Comparison of ENCODE assay signal across 7 cellular contexts in genomic region chr15:85706779-85707518, GRCh38.
DNase-seq lines count a peak whose midpoint lies in the region; ATAC-seq and TF ChIP-seq lines count a peak whose summit lies in the region.

No MANE protein-coding gene starts in this region.

- H3K9ac ChIP-seq in IMR-90 (ENCODE audit: low read depth, low read length) (peak overlapping the region; percentile 52), stomach smooth muscle (ENCODE audit: low read length in 2 of 2) (peak overlapping the region; percentile 43 to 58)

- peaks cover 18% of the 10 kb centered on the region for H3K4me1 ChIP-seq in IMR-90 (ENCODE audit: control insufficient read depth, insufficient read depth, low read length)
- peaks cover 14% of the 10 kb centered on the region for H3K4me1 ChIP-seq in stomach smooth muscle (ENCODE audit: control insufficient read depth, insufficient read depth, low read length)

- peaks cover 12 to 43% of the 10 kb centered on the region in 2 experiments for H3K79me1 ChIP-seq in IMR-90 (ENCODE audit: low read depth in 1 of 2, low read length in 2 of 2)

- CTCF ChIA-PET in IMR-90 (lab: Yijun Ruan, JAX) = no interaction called here

- TF ChIP-seq RAD21 in IMR-90 (IDR thresholded peaks at IDR 0.05; ENCODE audit: low read length) = no peak

- dilution Hi-C loops in IMR-90 (cut with HindIII; ENCODE audit: low sequenced_read_pairs, unreplicated experiment) = no loop called here

- H3K9me1 ChIP-seq in IMR-90 (ENCODE audit: insufficient read depth, low read length) = peaks cover 26% of the 10 kb centered on the region

- H3K14ac ChIP-seq in IMR-90 (replicated peaks; ENCODE audit: low read depth, low read length) = peak overlapping the region; percentile 69

- H4K5ac ChIP-seq in IMR-90 (ENCODE audit: low read depth, low read length) = peak overlapping the region; percentile 66

- peak overlapping the region; percentile 82 for H3K4me2 ChIP-seq in IMR-90 (ENCODE audit: low read depth, low read length)

- intact Hi-C loops in IMR-90 (cut with micrococcal nuclease) = loop anchor here (5.0 to 10.0 kb wide), 3 partner anchors 222 to 410 kb away; no protein-coding TSS in a partner anchor

- 100% methylated on average over 2 of the region's 5 CpGs; no CpG with 5 or more reads in 1 of the 2 experiments for WGBS in IMR-90 (ENCODE audit: extremely low coverage in 2 of 2, insufficient read length in 1 of 2), 2 experiments

- POLR2A ChIA-PET in IMR-90 (lab: Charles Lee; ENCODE audit: unreplicated experiment) = no interaction called here

- H3K23ac ChIP-seq in IMR-90 (ENCODE audit: low read depth, low read length) = peak overlapping the region; percentile 74

- peak overlapping the region; percentile 14; the same call in 1 of the 2 replicates for H3K27ac ChIP-seq in IMR-90 (ENCODE audit: insufficient read depth, low read length)
- peak overlapping the region; percentile 76 for H3K27ac ChIP-seq in stomach smooth muscle (ENCODE audit: low read length)

- peak overlapping the region; percentile 65; the same call in 1 of the 2 replicates for H2AK5ac ChIP-seq in IMR-90 (ENCODE audit: low read depth, low read length)

- H2BK20ac ChIP-seq in IMR-90 (ENCODE audit: low read depth, low read length) = no peak overlapping the region

- peak overlapping the region; percentile 25 for H2BK5ac ChIP-seq in IMR-90 (ENCODE audit: low read depth, low read length, poor library complexity, severe bottlenecking)

- no peak for TF ChIP-seq POLR2A in IMR-90 (IDR thresholded peaks at IDR 0.05; ENCODE audit: low read depth, low read length)

- H3K9me3 ChIP-seq in IMR-90 (ENCODE audit: control insufficient read depth, insufficient read depth, low read length) (no peaks in the 10 kb centered on the region), stomach smooth muscle (ENCODE audit: control insufficient read depth in 2 of 2, low read length in 2 of 2) (no peaks in the 10 kb centered on the region)

- H2AFZ ChIP-seq in IMR-90 (replicated peaks; ENCODE audit: low read length, poor library complexity) = peak overlapping the region; percentile 35

- H4K20me1 ChIP-seq in IMR-90 (ENCODE audit: insufficient read depth, low read length) = no peaks in the 10 kb centered on the region

- in situ Hi-C loops in IMR-90 (cut with MboI; ENCODE audit: low sequenced_read_pairs) = no loop called here

- H4K91ac ChIP-seq in IMR-90 (ENCODE audit: insufficient read depth, low read depth, low read length) = 0 out of 2 replicates have a peak overlapping the region, but pooled peaks have one; percentile 5

- H3K4ac ChIP-seq in IMR-90 (ENCODE audit: low read depth, low read length) = peak overlapping the region; percentile 84

- H3K18ac ChIP-seq in IMR-90 (ENCODE audit: low read depth, low read length) = peak overlapping the region; percentile 11

- H3K36me3 ChIP-seq in IMR-90 (ENCODE audit: control insufficient read depth, insufficient read depth, low read length) (peaks cover 7% of the 10 kb centered on the region), stomach smooth muscle (ENCODE audit: control insufficient read depth in 2 of 2, insufficient read depth in 2 of 2, low read length in 2 of 2) (peaks cover 16 to 22% of the 10 kb centered on the region in 2 donors)

- peak; percentile 36 for DNase-seq in IMR-90
- peak; percentile 32 for DNase-seq in activated effector memory CD4-positive, alpha-beta T cell treated with Interleukin-2 at 50 U/mL for 16 hours
- peak; percentile 81 for DNase-seq in iris pigment epithelial cell (ENCODE audit: low read depth)
- no peak for DNase-seq in DMS 273 (lab: John Stamatoyannopoulos, UW; ENCODE audit: unreplicated experiment)

- H3K56ac ChIP-seq in IMR-90 (ENCODE audit: extremely low read depth, insufficient read depth, low read length) = no peak overlapping the region; the same call in 1 of the 2 replicates

- peak overlapping the region; percentile 6 for H2AK9ac ChIP-seq in IMR-90 (replicated peaks; ENCODE audit: low read depth, low read length, poor library complexity)

- H2BK15ac ChIP-seq in IMR-90 (ENCODE audit: low read depth, low read length) = no peak overlapping the region; the same call in 2 of the 3 replicates

- H3K27me3 ChIP-seq in IMR-90 (ENCODE audit: control insufficient read depth, insufficient read depth, low read length) (no peaks in the 10 kb centered on the region), stomach smooth muscle (ENCODE audit: control insufficient read depth in 1 of 2, insufficient read depth in 2 of 2, low read length in 2 of 2) (no peaks in the 10 kb centered on the region)

- BruUV-seq in IMR-90 (replicated peaks; lab: Mats Ljungman, UMichigan) = no TSS peak

- peak; percentile 29 for ATAC-seq in GM19372 (IDR thresholded peaks at IDR 0.05; ENCODE audit: low read depth, unreplicated experiment)
- peak; percentile 25 for ATAC-seq in IMR-90 (ENCODE audit: low read depth)
- no peak for ATAC-seq in GM19328 (IDR thresholded peaks at IDR 0.05; ENCODE audit: unreplicated experiment)

- H2BK120ac ChIP-seq in IMR-90 (ENCODE audit: low read depth, low read length) = no peak overlapping the region

- TF ChIP-seq CTCF in IMR-90 (conservative IDR thresholded peaks at IDR 0.05; ENCODE audit: low read depth, low read length) = no peak

- peak overlapping the region; percentile 15 to 72 for H4K8ac ChIP-seq in IMR-90 (ENCODE audit: low read depth in 2 of 2, low read length in 2 of 2)

- no peak overlapping the region for H3K4me3 ChIP-seq in IMR-90 (ENCODE audit: insufficient read depth, low read depth, low read length)
- H3K4me3 ChIP-seq in stomach smooth muscle (ENCODE audit: low read length in 2 of 2) = peak overlapping the region; percentile 2 to 47

TF ChIP-seq in IMR-90, 13 proteins besides CTCF, POLR2A, EP300 and RAD21:
- no peak for TF ChIP-seq BHLHE40 (IDR thresholded peaks at IDR 0.05; ENCODE audit: low read depth, low read length)
- TF ChIP-seq SMC3 (IDR thresholded peaks at IDR 0.05; ENCODE audit: low read depth, low read length) = no peak
- TF ChIP-seq NFE2L2 (IDR thresholded peaks at IDR 0.05; ENCODE audit: low read depth, low read length) = no peak
- no peak for TF ChIP-seq FOS (IDR thresholded peaks at IDR 0.05; ENCODE audit: low read depth, low read length)
- TF ChIP-seq MAZ (IDR thresholded peaks at IDR 0.05; ENCODE audit: borderline replicate concordance, low read depth, low read length) = no peak
- no peak for TF ChIP-seq RFX5 (IDR thresholded peaks at IDR 0.05; ENCODE audit: low read depth, low read length)
- no peak for TF ChIP-seq ELK1 (IDR thresholded peaks at IDR 0.05; ENCODE audit: borderline replicate concordance, low read depth, low read length)
- no peak; the same call in 1 of the 2 replicates for TF ChIP-seq MXI1 (IDR thresholded peaks at IDR 0.05; ENCODE audit: borderline replicate concordance, low read depth, low read length)
- no peak for TF ChIP-seq RCOR1 (IDR thresholded peaks at IDR 0.05; ENCODE audit: insufficient replicate concordance, low read length)
- TF ChIP-seq CHD1 (IDR thresholded peaks at IDR 0.05; ENCODE audit: low read depth, low read length) = no peak
- TF ChIP-seq USF2 (IDR thresholded peaks at IDR 0.05; ENCODE audit: low read depth, low read length) = no peak
- no peak for TF ChIP-seq MAFK (IDR thresholded peaks at IDR 0.05; ENCODE audit: low read depth, low read length)
- no peak for TF ChIP-seq CEBPB (IDR thresholded peaks at IDR 0.05; ENCODE audit: low read depth, low read length)
